Comparison of ENCODE assay signal across 12 cellular contexts in genomic region chr20:62149532-62150235, GRCh38. TPM values are rescaled to one million over a fixed set of nuclear protein-coding genes. Genes with fewer than 3 reads are reported as not detected.
DNase-seq lines count a peak whose midpoint lies in the region; ATAC-seq and TF ChIP-seq lines count a peak whose summit lies in the region.
"Had no signal": no experiment of that assay in that cellular context is flagged by ENCODE, and none has a peak within 500 bp of the region (broad histone marks: within the 10 kb centered on the region; RNA-seq: fewer than 3 reads in every experiment).

No MANE protein-coding gene starts in this region.

- H3K9ac ChIP-seq in GM23248, result no peak overlapping the region

- no peaks in the 10 kb centered on the region; the same call in 1 of the 2 replicates for H4K20me1 ChIP-seq in GM23248 (ENCODE audit: insufficient read depth)

- H3K27me3 ChIP-seq in esophagus (ENCODE audit: control insufficient read depth in 1 of 2, insufficient read depth in 2 of 2, low read length in 2 of 2), result no peaks in the 10 kb centered on the region
- H3K27me3 ChIP-seq in aorta (ENCODE audit: control insufficient read depth in 1 of 2, insufficient read depth in 2 of 2, low read length in 1 of 2), result no peaks in the 10 kb centered on the region
- no peaks in the 10 kb centered on the region for H3K27me3 ChIP-seq in sigmoid colon
- H3K27me3 ChIP-seq in GM23248 (replicated peaks; ENCODE audit: insufficient read depth), result no peaks in the 10 kb centered on the region

- H3K27me3 Mint-ChIP-seq in mesothelial cell of epicardium (ENCODE audit: low read depth), result no peaks in the 10 kb centered on the region
- H3K27me3 Mint-ChIP-seq: activated naive CD8-positive, alpha-beta T cell treated with anti-CD3 and anti-CD28 coated beads, Interleukin-2, amount 50 U/mL, for 24 hours had no signal

- peaks cover 11% of the 10 kb centered on the region for H3K9me3 Mint-ChIP-seq in mesothelial cell of epicardium

- ATAC-seq in aorta (ENCODE audit: low FRiP score), result no peak
- ATAC-seq: activated naive CD8-positive, alpha-beta T cell treated with anti-CD3 and anti-CD28 coated beads, Interleukin-2, amount 50 U/mL, for 24 hours had no signal

- no peaks in the 10 kb centered on the region for H3K9me2 ChIP-seq in GM23248 (ENCODE audit: insufficient read depth)

- H3K36me3 Mint-ChIP-seq in mesothelial cell of epicardium, result peaks cover 25% of the 10 kb centered on the region

- H3K27ac ChIP-seq in esophagus (ENCODE audit: low read depth in 2 of 2, low read length in 1 of 2) (peak overlapping the region; percentile 52 to 79), aorta (ENCODE audit: low read depth in 1 of 2, low read length in 2 of 2) (no peak overlapping the region), sigmoid colon (no peak overlapping the region), GM23248 (no peak overlapping the region)

- no peak for TF ChIP-seq EP300 in sigmoid colon (IDR thresholded peaks at IDR 0.05)

- DNase-seq in Ammon's horn (ENCODE audit: low spot score) (peak; percentile 57), SW480 (ENCODE audit: low spot score) (peak; percentile 48), mesothelial cell of epicardium (ENCODE audit: low spot score in 2 of 2, unreplicated experiment in 2 of 2) (no peak), aorta (no peak), sigmoid colon (no peak), GM23248 (no peak)
- no peak for DNase-seq in activated CD4-positive, CD25-positive, alpha-beta regulatory T cell treated with anti-CD3 and anti-CD28 coated beads, Interleukin-2, amount 50 U/mL, for 72 hours
- DNase-seq: activated naive CD8-positive, alpha-beta T cell treated with anti-CD3 and anti-CD28 coated beads, Interleukin-2, amount 50 U/mL, for 24 hours; DMS153; NCI-H2107; stimulated activated CD4-positive, alpha-beta T cell treated with anti-CD3 and anti-CD28 coated beads, Interleukin-2, amount 100 ng/mL, for 24 hours had no signal

- no peak for TF ChIP-seq CTCF in mesothelial cell of epicardium (IDR thresholded peaks at IDR 0.05; ENCODE audit: unreplicated experiment)
- TF ChIP-seq CTCF in sigmoid colon (IDR thresholded peaks at IDR 0.05), result no peak

- H3K4me3 ChIP-seq in esophagus (ENCODE audit: low read depth in 1 of 2, low read length in 2 of 2) (no peak overlapping the region), aorta (ENCODE audit: low read length in 2 of 2) (no peak overlapping the region), sigmoid colon (no peak overlapping the region), GM23248 (no peak overlapping the region)

- no peak overlapping the region for H3K4me2 ChIP-seq in GM23248 (ENCODE audit: unreplicated experiment)

- in situ Hi-C loops in GM23248 (cut with MboI), result no loop called here

- no peak for TF ChIP-seq POLR2A in sigmoid colon (IDR thresholded peaks at IDR 0.05)

- H2AFZ ChIP-seq in GM23248, result no peak overlapping the region

- peaks cover 0 to 7% of the 10 kb centered on the region in 2 donors for H3K36me3 ChIP-seq in esophagus (ENCODE audit: control insufficient read depth in 2 of 2, insufficient read depth in 2 of 2, low read length in 1 of 2)
- no peaks in the 10 kb centered on the region for H3K36me3 ChIP-seq in aorta (ENCODE audit: control insufficient read depth in 1 of 2, insufficient read depth in 2 of 2, low read length in 1 of 2)
- H3K36me3 ChIP-seq in sigmoid colon, result peaks cover 0 to 5% (median 0%) of the 10 kb centered on the region in 4 donors
- no peaks in the 10 kb centered on the region for H3K36me3 ChIP-seq in GM23248 (ENCODE audit: low read depth)

- H3K4me1 ChIP-seq in esophagus (ENCODE audit: control insufficient read depth in 2 of 2, insufficient read depth in 2 of 2, low read length in 1 of 2), result peaks cover 4 to 31% of the 10 kb centered on the region in 2 donors
- H3K4me1 ChIP-seq in aorta (ENCODE audit: control insufficient read depth in 1 of 2, insufficient read depth in 2 of 2, low read length in 2 of 2), result no peaks in the 10 kb centered on the region
- peaks cover 0 to 24% (median 13%) of the 10 kb centered on the region in 4 donors for H3K4me1 ChIP-seq in sigmoid colon
- peaks cover 9% of the 10 kb centered on the region for H3K4me1 ChIP-seq in GM23248 (ENCODE audit: insufficient read depth)

- intact Hi-C loops in aorta (cut with DNase I) (no loop called here), sigmoid colon (cut with DNase I) (loop anchor here (10.0 kb wide), 1 partner anchor 235 kb away; the partner anchor contains the start of gene RPS21)

- no peak overlapping the region for H3K4me3 Mint-ChIP-seq in mesothelial cell of epicardium
- H3K4me3 Mint-ChIP-seq: activated naive CD8-positive, alpha-beta T cell treated with anti-CD3 and anti-CD28 coated beads, Interleukin-2, amount 50 U/mL, for 24 hours had no signal

- H3F3A ChIP-seq in GM23248 (ENCODE audit: insufficient read depth), result peaks cover 3% of the 10 kb centered on the region

- H3K9me3 ChIP-seq in esophagus (ENCODE audit: control insufficient read depth in 2 of 2, insufficient read depth in 1 of 2, low read depth in 1 of 2, low read length in 1 of 2) (no peaks in the 10 kb centered on the region), aorta (ENCODE audit: control insufficient read depth, low read length) (no peaks in the 10 kb centered on the region), sigmoid colon (no peaks in the 10 kb centered on the region), GM23248 (ENCODE audit: low read depth) (no peaks in the 10 kb centered on the region)

- peak overlapping the region; percentile 80 for H3K27ac Mint-ChIP-seq in mesothelial cell of epicardium
- H3K27ac Mint-ChIP-seq: activated naive CD8-positive, alpha-beta T cell treated with anti-CD3 and anti-CD28 coated beads, Interleukin-2, amount 50 U/mL, for 24 hours had no signal

- WGBS in esophagus, 2 donors, result 46 to 56% methylated on average over 21 of the region's 21 CpGs
- WGBS in aorta, 2 donors, result 75 to 77% methylated on average over 21 of the region's 21 CpGs
- 84 to 88% methylated on average over 21 of the region's 21 CpGs for WGBS in sigmoid colon, 2 donors
- WGBS in GM23248 (ENCODE audit: low coverage in 1 of 2, low lambda C conversion rate in 2 of 2, missing lambda C conversion rate in 2 of 2), 2 experiments, result 36 to 51% methylated on average over 18 to 21 of the region's 21 CpGs

- H3K79me2 ChIP-seq in GM23248 (ENCODE audit: insufficient read depth), result peaks cover 99% of the 10 kb centered on the region

- H3K4me1 Mint-ChIP-seq in mesothelial cell of epicardium, result peaks cover 32% of the 10 kb centered on the region

RNA-seq across cellular contexts. Expression of gene SS18L1, which starts 6.1 kb away (rescaled TPM):
- polyA plus RNA-seq in esophagus, result 10 to 100 TPM in 1 of 2 donors, 1 to 10 TPM in 1; 5.5 to 14.7 TPM
- total RNA-seq in mesothelial cell of epicardium, result 26.2 to 30.6 TPM (median 27.5 TPM) in 3 replicates
- total RNA-seq in aorta, result 10 to 100 TPM; 12.1 to 19.1 TPM
- 10 to 100 TPM in 1 of 2 donors, 1 to 10 TPM in 1; 4.9 to 10.1 TPM for polyA plus RNA-seq in aorta
- total RNA-seq in sigmoid colon, result 10 to 100 TPM in 3 of 4 donors, 1 to 10 TPM in 1; 7.2 to 11.7 (median 11.1) TPM
- polyA plus RNA-seq in sigmoid colon, result 1 to 10 TPM; 4.9 to 9.5 (median 5.4) TPM
- total RNA-seq in GM23248 (2014; rRNA removed; shearing (Covaris generic)), result 7.5 and 8.8 TPM in 2 replicates
- 1.5 and 2.3 TPM in 2 replicates for polyA plus RNA-seq in GM23248 (2016; fragmentation: Nextera tagmentation; extraction: Ambion mirVana)

RNA-seq across cellular contexts. Expression of gene PSMA7, which starts 6.5 kb away (rescaled TPM):
- 100 to 1,000 TPM in 1 of 2 donors, 10 to 100 TPM in 1; 96.8 to 294 TPM for polyA plus RNA-seq in esophagus
- total RNA-seq in mesothelial cell of epicardium, result 195 to 210 TPM (median 201 TPM) in 3 replicates
- 100 to 1,000 TPM; 136 to 176 TPM for total RNA-seq in aorta
- polyA plus RNA-seq in aorta, result 100 to 1,000 TPM; 235 to 259 TPM
- total RNA-seq in sigmoid colon, result 100 to 1,000 TPM; 192 to 388 (median 313) TPM
- 100 to 1,000 TPM; 224 to 340 (median 244) TPM for polyA plus RNA-seq in sigmoid colon
- total RNA-seq in GM23248 (2014; rRNA removed; shearing (Covaris generic)), result 268 and 308 TPM in 2 replicates
- 488 and 493 TPM in 2 replicates for polyA plus RNA-seq in GM23248 (2016; fragmentation: Nextera tagmentation; extraction: Ambion mirVana)

RNA-seq across cellular contexts. Expression of gene LSM14B, which starts 27.4 kb away (rescaled TPM):
- 10 to 100 TPM; 12.3 to 20.2 TPM for polyA plus RNA-seq in esophagus
- total RNA-seq in mesothelial cell of epicardium, result 60.3 to 64.3 TPM (median 63.9 TPM) in 3 replicates
- 10 to 100 TPM; 25.0 to 29.5 TPM for total RNA-seq in aorta
- 10 to 100 TPM; 14.5 to 14.8 TPM for polyA plus RNA-seq in aorta
- total RNA-seq in sigmoid colon, result 10 to 100 TPM; 20.8 to 28.5 (median 23.6) TPM
- 10 to 100 TPM; 16.9 to 25.8 (median 21.6) TPM for polyA plus RNA-seq in sigmoid colon
- total RNA-seq in GM23248 (2014; rRNA removed; shearing (Covaris generic)), result 28.0 and 30.0 TPM in 2 replicates
- polyA plus RNA-seq in GM23248 (2016; fragmentation: Nextera tagmentation; extraction: Ambion mirVana), result 1.0 and 1.3 TPM in 2 replicates

RNA-seq across cellular contexts. Expression of gene MTG2, which starts 33.1 kb away (rescaled TPM):
- 10 to 100 TPM; 19.4 to 25.4 TPM for polyA plus RNA-seq in esophagus
- 29.4 to 31.6 TPM (median 29.5 TPM) in 3 replicates for total RNA-seq in mesothelial cell of epicardium
- total RNA-seq in aorta, result 10 to 100 TPM; 24.6 to 33.3 TPM
- 10 to 100 TPM in 1 of 2 donors, 1 to 10 TPM in 1; 5.3 to 55.3 TPM for polyA plus RNA-seq in aorta
- 10 to 100 TPM; 13.3 to 28.1 (median 21.2) TPM for total RNA-seq in sigmoid colon
- 10 to 100 TPM; 21.0 to 32.3 (median 24.7) TPM for polyA plus RNA-seq in sigmoid colon
- 20.2 and 30.5 TPM in 2 replicates for total RNA-seq in GM23248 (2014; rRNA removed; shearing (Covaris generic))
- polyA plus RNA-seq in GM23248 (2016; fragmentation: Nextera tagmentation; extraction: Ambion mirVana), result 17.3 and 17.5 TPM in 2 replicates

Comparison
In these comparisons a context has a peak if more than half of its experiments do, and no peak if none do; other contexts are left out.
1. DNase-seq: peak in Ammon's horn (single experiment) and SW480 (single experiment); none in mesothelial cell of epicardium (0 of 2), aorta (0 of 2), sigmoid colon (single experiment), activated CD4-positive, CD25-positive, alpha-beta regulatory T cell treated with anti-CD3 and anti-CD28 coated beads, Interleukin-2, amount 50 U/mL, for 72 hours (single experiment) and GM23248 (single experiment).
2. H3K27ac ChIP-seq: peak in esophagus (2 of 2); none in aorta (0 of 2), sigmoid colon (0 of 4) and GM23248 (single experiment).